8 cellular contexts compared by ENCODE assay signal in the genomic region with DNA sequence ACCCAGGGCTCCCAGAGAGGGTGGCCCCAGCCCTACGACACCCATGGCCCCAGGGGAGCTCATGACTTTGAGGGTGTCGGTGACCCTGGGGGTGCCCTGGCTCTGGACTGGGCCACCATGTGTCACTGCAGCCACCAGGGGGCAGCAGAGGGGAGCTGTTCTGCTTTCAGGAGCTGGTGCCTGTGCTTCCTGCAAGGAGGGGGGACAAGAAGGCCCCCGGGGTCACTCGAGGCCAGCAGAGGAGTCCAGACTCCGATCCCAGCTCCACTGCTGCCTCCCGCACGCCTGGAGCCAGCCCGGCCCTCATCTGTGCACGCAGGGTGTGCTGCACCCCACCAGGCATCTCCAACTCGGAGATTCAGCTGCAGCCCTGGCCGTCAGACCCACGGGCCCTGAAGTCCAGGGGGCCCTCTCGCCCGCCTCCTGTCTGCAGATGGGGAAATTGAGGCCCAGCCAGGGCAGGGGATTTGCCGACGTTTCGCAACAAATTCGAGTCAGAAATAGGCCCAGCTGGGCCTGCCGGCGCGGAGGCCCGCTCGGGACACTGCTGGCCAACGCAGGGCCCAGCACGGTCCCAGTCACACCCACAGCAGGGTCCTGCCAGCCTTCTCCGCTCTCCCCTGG. TPM values are rescaled to one million over a fixed set of nuclear protein-coding genes. Genes with fewer than 3 reads are reported as not detected.
A peak's percentile ranks its signal among the peaks of the same experiment; 100 is the strongest.
DNase-seq lines count a peak whose midpoint lies in the region; ATAC-seq, FAIRE-seq and TF ChIP-seq lines count a peak whose summit lies in the region.

No MANE protein-coding gene starts in this region.

- DNase-seq in GM12864 (ENCODE audit: low read depth), result peak; percentile 22
- DNase-seq in NCI-H146 (lab: John Stamatoyannopoulos, UW), result peak; percentile 80
- peak; percentile 86 for DNase-seq in UCSD-AML1 (lab: John Stamatoyannopoulos, UW; ENCODE audit: unreplicated experiment)
- DNase-seq in GM12878 (ENCODE audit: low read depth, low spot score), result no peak
- peak; percentile 80 to 87 for DNase-seq in hippocampal formation (lab: John Stamatoyannopoulos, UW)
- DNase-seq in sciatic nerve (ENCODE audit: low spot score), result peak; percentile 98
- peak; percentile 97 to 99 for DNase-seq in aorta

- no peak overlapping the region for H3K9ac ChIP-seq in GM12878 (ENCODE audit: control insufficient read depth, insufficient read depth, low read length)

- no peak for TF ChIP-seq POLR2A in GM12878 (IDR thresholded peaks at IDR 0.05; ENCODE audit: low read depth, low read length)

- H3K27me3 ChIP-seq in GM12878 (replicated peaks in 1 of 2; ENCODE audit: control insufficient read depth in 2 of 2, insufficient read depth in 2 of 2, low read length in 1 of 2) (no peaks in the 10 kb centered on the region), aorta (ENCODE audit: control insufficient read depth in 1 of 2, insufficient read depth in 2 of 2, low read length in 1 of 2) (no peaks in the 10 kb centered on the region)

- H3K4me3 ChIP-seq in GM12864 (ENCODE audit: low read depth, low read length), result no peak overlapping the region
- H3K4me3 ChIP-seq in GM12878, result no peak overlapping the region
- H3K4me3 ChIP-seq in aorta (ENCODE audit: low read length in 2 of 2), result no peak overlapping the region

- no peaks in the 10 kb centered on the region for H4K20me1 ChIP-seq in GM12878 (ENCODE audit: control insufficient read depth, insufficient read depth)

- H3K36me3 ChIP-seq in GM12878 (ENCODE audit: control insufficient read depth in 2 of 2, insufficient read depth in 2 of 2, low read length in 1 of 2) (no peaks in the 10 kb centered on the region), aorta (ENCODE audit: control insufficient read depth in 1 of 2, insufficient read depth in 2 of 2, low read length in 1 of 2) (no peaks in the 10 kb centered on the region)

- peak; percentile 80 for TF ChIP-seq RAD21 in GM12878 (IDR thresholded peaks at IDR 0.05; ENCODE audit: insufficient read depth, low read depth, low read length)

- SMC1A ChIA-PET in GM12878 (lab: Charles Lee; ENCODE audit: uncharacterized antibody, unreplicated experiment), result interaction anchor here (0.7 to 2.3 kb wide), 10 partner anchors 9 to 116 kb away, joined by 3 to 23 read pairs (median 5); no protein-coding TSS in a partner anchor

- no TSS peak for BruUV-seq in GM12878 (replicated peaks; lab: Mats Ljungman, UMichigan)

- H3K9me3 ChIP-seq in GM12878 (replicated peaks; ENCODE audit: control insufficient read depth, insufficient read depth, low read length) (no peaks in the 10 kb centered on the region; the same call in 1 of the 3 replicates), aorta (ENCODE audit: control insufficient read depth, low read length) (no peaks in the 10 kb centered on the region)

- POLR2A ChIA-PET in GM12878 (lab: Charles Lee), result interaction anchor here (1.2 kb wide), 2 partner anchors 30 to 109 kb away, joined by 4 to 5 read pairs; no protein-coding TSS in a partner anchor

- in situ Hi-C loops in GM12878 (cut with MboI), result no loop called here

- no peak overlapping the region for H3K4me2 ChIP-seq in GM12878 (ENCODE audit: control insufficient read depth, insufficient read depth)

- FAIRE-seq in GM12878 (lab: Jason Lieb, UNC), result peak; percentile 78

- RAD21 ChIA-PET in GM12878 (lab: Charles Lee; ENCODE audit: unreplicated experiment), result interaction anchor here (0.7 to 4.3 kb wide), 15 partner anchors 9 to 291 kb away, joined by 3 to 88 read pairs (median 4); a partner anchor contains a TSS

- intact Hi-C loops in GM12878 (cut with micrococcal nuclease; ENCODE audit: unreplicated experiment), result loop anchor here (1.0 kb wide), 1 partner anchor 110 kb away; no protein-coding TSS in a partner anchor
- intact Hi-C loops in sciatic nerve (cut with DNase I), result loop anchor here (2.0 kb wide), 1 partner anchor 108 kb away; no protein-coding TSS in a partner anchor
- intact Hi-C loops in aorta (cut with DNase I), result loop anchor here (1.0 to 10.0 kb wide), 4 partner anchors 66 to 538 kb away; no protein-coding TSS in a partner anchor

- peak; percentile 90 for TF ChIP-seq CTCF in GM12864 (IDR thresholded peaks at IDR 0.05; ENCODE audit: low read depth, low read length, missing control alignments)
- TF ChIP-seq CTCF in GM12878 (IDR thresholded peaks at IDR 0.05 in 2 of 3, conservative IDR thresholded peaks at IDR 0.05 in 1 of 3; ENCODE audit: control insufficient read depth in 2 of 3, extremely low read depth in 1 of 3, insufficient read depth in 1 of 3, low read depth in 3 of 3, low read length in 3 of 3), result peak; percentile 78 to 90 (median 88)

- H3K27ac ChIP-seq in GM12878 (ENCODE audit: control insufficient read depth, insufficient read depth), result no peak overlapping the region
- H3K27ac ChIP-seq in aorta (ENCODE audit: low read depth in 1 of 2, low read length in 2 of 2), result peak overlapping the region; percentile 19 to 87

- WGBS in GM12878 (ENCODE audit: insufficient coverage, insufficient replicate concordance, low lambda C conversion rate, missing lambda C conversion rate), result 28% methylated on average over 25 of the region's 26 CpGs
- WGBS in aorta, 2 donors, result 15 to 19% methylated on average over 25 to 26 of the region's 26 CpGs

- no peak for TF ChIP-seq EP300 in GM12878 (IDR thresholded peaks at IDR 0.05; ENCODE audit: borderline replicate concordance in 1 of 2, control insufficient read depth in 1 of 2, low read depth in 2 of 2, low read length in 2 of 2)

- H2AFZ ChIP-seq in GM12878 (ENCODE audit: control insufficient read depth, low read depth, low read length), result no peak overlapping the region; the same call in 1 of the 2 replicates

- ATAC-seq in GM12878 (peak; percentile 97), sciatic nerve (peak; percentile 84), aorta (ENCODE audit: low FRiP score) (peak; percentile 89), GM21717 (IDR thresholded peaks at IDR 0.05; ENCODE audit: unreplicated experiment) (no peak)

- H3K79me2 ChIP-seq in GM12878 (ENCODE audit: control insufficient read depth, insufficient read depth, low read length), result no peaks in the 10 kb centered on the region

- H3K4me1 ChIP-seq in GM12878 (ENCODE audit: control insufficient read depth, insufficient read depth, low read length) (no peaks in the 10 kb centered on the region), aorta (ENCODE audit: control insufficient read depth in 1 of 2, insufficient read depth in 2 of 2, low read length in 2 of 2) (no peaks in the 10 kb centered on the region)

- CTCF ChIA-PET in GM12878 (lab: Yijun Ruan, JAX), result interaction anchor here (0.6 to 4.8 kb wide), 39 partner anchors 9 to 428 kb away, joined by 3 to 109 read pairs (median 4); a partner anchor contains a TSS

TF ChIP-seq in GM12878, 131 proteins besides CTCF, POLR2A, EP300 and RAD21:
- TF ChIP-seq RUNX3 (IDR thresholded peaks at IDR 0.05; ENCODE audit: low read length), result no peak
- TF ChIP-seq LARP7 (IDR thresholded peaks at IDR 0.05), result peak; percentile 73
- TF ChIP-seq GATAD2B (conservative IDR thresholded peaks at IDR 0.05; ENCODE audit: low read depth), result 0 out of 2 replicates have a peak, but pooled peaks have one; percentile 59
- 0 out of 2 replicates have a peak, but pooled peaks have one; percentile 44 for TF ChIP-seq BACH1 (IDR thresholded peaks at IDR 0.05; ENCODE audit: borderline replicate concordance)
- peak in 1 of 2 experiments; percentile 14; a peak in 1 of 4 replicates for TF ChIP-seq IKZF2 (IDR thresholded peaks at IDR 0.05)
- TF ChIP-seq BHLHE40 (IDR thresholded peaks at IDR 0.05; ENCODE audit: borderline replicate concordance in 1 of 2, low read depth in 2 of 2, low read length in 1 of 2), result peak; percentile 29 to 36; a peak in 1 of 4 replicates
- TF ChIP-seq MYB (IDR thresholded peaks at IDR 0.05; ENCODE audit: borderline replicate concordance, low read depth, low read length), result no peak
- TF ChIP-seq YY1 (IDR thresholded peaks at IDR 0.05; ENCODE audit: low read depth, low read length), result peak; percentile 61; the same call in 1 of the 2 replicates
- peak; percentile 90 for TF ChIP-seq SMC3 (IDR thresholded peaks at IDR 0.05; ENCODE audit: borderline replicate concordance, low read length)
- TF ChIP-seq SPI1 (IDR thresholded peaks at IDR 0.05; ENCODE audit: borderline replicate concordance, insufficient read depth, low read depth, low read length), result peak; percentile 7; the same call in 1 of the 2 replicates
- TF ChIP-seq MEF2B (IDR thresholded peaks at IDR 0.05; ENCODE audit: partially characterized antibody, poor library complexity, severe bottlenecking), result peak; percentile 87
- 0 out of 2 replicates have a peak, but pooled peaks have one; percentile 31 for TF ChIP-seq RB1 (IDR thresholded peaks at IDR 0.05; ENCODE audit: borderline replicate concordance)
- TF ChIP-seq KLF5 (IDR thresholded peaks at IDR 0.05; ENCODE audit: partially characterized antibody), result no peak
- peak; percentile 90 for TF ChIP-seq NR2F1 (conservative IDR thresholded peaks at IDR 0.05)

RNA-seq across cellular contexts. Expression of a gene that starts 29.5 kb away (rescaled TPM):
- total RNA-seq in GM12878 (2013; cell fraction: nucleolus; rRNA removed), result not detected in 2 replicates
- total RNA-seq in GM12878 (2014; rRNA removed), result under 0.01 TPM in 1 of 2 replicates, not detected in the other
- not detected in 2 replicates for total RNA-seq in GM12878 (2014; rRNA removed; fragmentation: Illumina TruSeq; extraction: Trizol)
- total RNA-seq in GM12878 (2021), result not detected in 2 replicates
- polyA plus RNA-seq in GM12878 (2011; ENCODE audit: low read depth), result 0.13 TPM
- polyA plus RNA-seq in GM12878 (2011; rRNA removed), result not detected in 2 replicates
- not detected in 2 replicates for polyA plus RNA-seq in GM12878 (2011; cell fraction: cytosol; rRNA removed)
- polyA plus RNA-seq in GM12878 (2011; cell fraction: nucleus; rRNA removed), result 0.06 TPM in 1 of 2 replicates, not detected in the other
- 0.55 and 0.89 TPM in 2 replicates for polyA plus RNA-seq in GM12878 (2012)
- not detected in 2 replicates for polyA plus RNA-seq in GM12878 (2014; fragmentation: Illumina TruSeq; extraction: Trizol)
- polyA plus RNA-seq in GM12878 (2014; fragmentation: Nextera tagmentation; extraction: Ambion mirVana), result not detected
- 0.12 and 0.27 TPM in 2 replicates for polyA plus RNA-seq in GM12878 (2014; rRNA removed)
- polyA plus RNA-seq in GM12878 (2016; fragmentation: Nextera tagmentation; extraction: Ambion mirVana), result not detected
- not detected in 2 replicates for polyA minus RNA-seq in GM12878 (2011; rRNA and poly(A)+ RNA removed)
- polyA minus RNA-seq in GM12878 (2011; cell fraction: cytosol; rRNA and poly(A)+ RNA removed), result not detected in 2 replicates
- not detected in 2 replicates for polyA minus RNA-seq in GM12878 (2011; cell fraction: nucleus; rRNA and poly(A)+ RNA removed)
- total RNA-seq in sciatic nerve, result not detected
- total RNA-seq in aorta, result not detected
- not detected for polyA plus RNA-seq in aorta
